Comparison of ENCODE assay signal across 17 cellular contexts in genomic region chr6:1574083-1574761, GRCh38. TPM values are rescaled to one million over a fixed set of nuclear protein-coding genes. Genes with fewer than 3 reads are reported as not detected.
A peak's percentile ranks its signal among the peaks of the same experiment; 100 is the strongest.
DNase-seq lines count a peak whose midpoint lies in the region; ATAC-seq and TF ChIP-seq lines count a peak whose summit lies in the region.
"Had no signal": no experiment of that assay in that cellular context is flagged by ENCODE, and none has a peak within 500 bp of the region (broad histone marks: within the 10 kb centered on the region; RNA-seq: fewer than 3 reads in every experiment).

No MANE protein-coding gene starts in this region.

- intact Hi-C loops in heart left ventricle (cut with DNase I), result no loop called here
- intact Hi-C loops in cardiac septum (cut with DNase I), result no loop called here
- intact Hi-C loops in esophagus muscularis mucosa (cut with DNase I), result no loop called here
- intact Hi-C loops in aorta (cut with DNase I), result no loop called here

- H3K27ac ChIP-seq in heart left ventricle, result no peak overlapping the region
- H3K27ac ChIP-seq in esophagus muscularis mucosa (replicated peaks in 1 of 4), result peak overlapping the region in 2 of 4 donors; percentile 56 to 71
- H3K27ac ChIP-seq in neural progenitor cell, result no peak overlapping the region
- H3K27ac ChIP-seq in aorta (ENCODE audit: low read depth in 1 of 2, low read length in 2 of 2), result peak overlapping the region; percentile 39 to 64
- H3K27ac ChIP-seq: brain microvascular endothelial cell had no signal

- no peaks in the 10 kb centered on the region for H3K27me3 ChIP-seq in heart left ventricle
- no peaks in the 10 kb centered on the region for H3K27me3 ChIP-seq in esophagus muscularis mucosa
- H3K27me3 ChIP-seq in neural progenitor cell, result no peaks in the 10 kb centered on the region
- no peaks in the 10 kb centered on the region for H3K27me3 ChIP-seq in aorta (ENCODE audit: control insufficient read depth in 1 of 2, insufficient read depth in 2 of 2, low read length in 1 of 2)
- H3K27me3 ChIP-seq: brain microvascular endothelial cell, pancreas had no signal

- H3K4me1 ChIP-seq in heart left ventricle (peaks cover 0 to 21% (median 0%) of the 10 kb centered on the region in 12 donors), esophagus muscularis mucosa (peaks cover 0 to 31% (median 24%) of the 10 kb centered on the region in 4 donors), neural progenitor cell (peaks cover 15% of the 10 kb centered on the region), aorta (ENCODE audit: control insufficient read depth in 1 of 2, insufficient read depth in 2 of 2, low read length in 2 of 2) (no peaks in the 10 kb centered on the region)
- H3K4me1 ChIP-seq: pancreas had no signal

- H3K4me3 ChIP-seq in heart left ventricle (no peak overlapping the region), esophagus muscularis mucosa (no peak overlapping the region), neural progenitor cell (no peak overlapping the region), aorta (ENCODE audit: low read length in 2 of 2) (no peak overlapping the region)
- H3K4me3 ChIP-seq: pancreas had no signal

- peaks cover 21% of the 10 kb centered on the region for H3K9me3 Mint-ChIP-seq in neural progenitor cell

- peak overlapping the region; percentile 15 for H2AFZ ChIP-seq in neural progenitor cell (replicated peaks)

- no peaks in the 10 kb centered on the region for H3K36me3 Mint-ChIP-seq in neural progenitor cell
- no peaks in the 10 kb centered on the region for H3K36me3 Mint-ChIP-seq in T-helper 17 cell (ENCODE audit: low read depth)

- in situ Hi-C loops in GM13977 (cut with MboI; ENCODE audit: low pct_unique_long_range_greater_than_20kb, low sequenced_read_pairs, unreplicated experiment), result no loop called here

- peaks cover 6% of the 10 kb centered on the region for H3F3A ChIP-seq in neural progenitor cell (ENCODE audit: low read depth)

- DNase-seq in heart left ventricle (no peak), cardiac septum (ENCODE audit: low spot score) (no peak), esophagus muscularis mucosa (ENCODE audit: extremely low spot score) (peak; percentile 89), neural progenitor cell (ENCODE audit: low spot score) (no peak), aorta (peak in 1 of 2 donors; percentile 85), T-helper 17 cell (no peak), DMS153 treated with DMSO at 0.1 percent for 48 hours (lab: John Stamatoyannopoulos, UW; ENCODE audit: unreplicated experiment) (no peak), GM13977 (ENCODE audit: low spot score) (no peak)
- DNase-seq: activated effector memory CD4-positive, alpha-beta T cell treated with Interleukin-2 at 50 U/mL for 16 hours; brain microvascular endothelial cell; effector CD4-positive, alpha-beta T cell; immature natural killer cell; NCI-H146; NCI-H226; pancreas; SK-N-SH; stimulated activated CD4-positive, alpha-beta T cell treated with anti-CD3 and anti-CD28 coated beads, Interleukin-12 subunit alpha, Interleukin-12 subunit beta, amount 100 ng/mL, for 4 hours had no signal

- peak overlapping the region; percentile 47 for H3K4me3 Mint-ChIP-seq in neural progenitor cell
- no peak overlapping the region for H3K4me3 Mint-ChIP-seq in T-helper 17 cell

- no peak overlapping the region for H3K9ac ChIP-seq in neural progenitor cell
- H3K9ac ChIP-seq: SK-N-SH had no signal

- H3K4me2 ChIP-seq in neural progenitor cell, result peak overlapping the region; percentile 2
- H3K4me2 ChIP-seq: SK-N-SH had no signal

- no peaks in the 10 kb centered on the region for H3K79me2 ChIP-seq in neural progenitor cell (ENCODE audit: low read depth)

- TF ChIP-seq POLR2A in heart left ventricle (IDR thresholded peaks at IDR 0.05) (no peak), esophagus muscularis mucosa (IDR thresholded peaks at IDR 0.05; ENCODE audit: low read depth) (no peak)

- 83 to 88% (median 84%) methylated on average over 13 of the region's 13 CpGs for WGBS in heart left ventricle, 4 donors
- WGBS in esophagus muscularis mucosa, result 73% methylated on average over 10 of the region's 13 CpGs
- 20 to 26% methylated on average over 13 of the region's 13 CpGs for WGBS in aorta, 2 donors

- ATAC-seq in heart left ventricle, result peak; percentile 28 to 64 (median 49)
- ATAC-seq in aorta (ENCODE audit: low FRiP score), result peak; percentile 56
- ATAC-seq in T-helper 17 cell, result no peak

- no peak for TF ChIP-seq CTCF in heart left ventricle (IDR thresholded peaks at IDR 0.05)
- TF ChIP-seq CTCF in esophagus muscularis mucosa (IDR thresholded peaks at IDR 0.05), result no peak
- TF ChIP-seq CTCF in neural progenitor cell (IDR thresholded peaks at IDR 0.05), result no peak
- no peak for TF ChIP-seq CTCF in GM13977 (IDR thresholded peaks at IDR 0.05; ENCODE audit: extremely low read depth, insufficient read depth, missing control alignments)

- no peaks in the 10 kb centered on the region for H4K20me1 ChIP-seq in neural progenitor cell (ENCODE audit: low read depth)

- H3K36me3 ChIP-seq in heart left ventricle, result no peaks in the 10 kb centered on the region
- H3K36me3 ChIP-seq in esophagus muscularis mucosa, result no peaks in the 10 kb centered on the region
- H3K36me3 ChIP-seq in neural progenitor cell, result no peaks in the 10 kb centered on the region
- no peaks in the 10 kb centered on the region for H3K36me3 ChIP-seq in aorta (ENCODE audit: control insufficient read depth in 1 of 2, insufficient read depth in 2 of 2, low read length in 1 of 2)
- H3K36me3 ChIP-seq: brain microvascular endothelial cell, pancreas had no signal

- H3K4me1 Mint-ChIP-seq in neural progenitor cell (peaks cover 36% of the 10 kb centered on the region), T-helper 17 cell (no peaks in the 10 kb centered on the region)
- H3K4me1 Mint-ChIP-seq: immature natural killer cell had no signal

- peaks cover 4% of the 10 kb centered on the region for H3K27me3 Mint-ChIP-seq in neural progenitor cell (ENCODE audit: insufficient read depth, low read depth)
- H3K27me3 Mint-ChIP-seq in T-helper 17 cell, result peaks cover 27% of the 10 kb centered on the region

- H3K9me3 ChIP-seq in heart left ventricle, result peaks cover 0 to 31% (median 20%) of the 10 kb centered on the region in 12 donors
- H3K9me3 ChIP-seq in esophagus muscularis mucosa, result peaks cover 0 to 29% (median 12%) of the 10 kb centered on the region in 4 donors
- H3K9me3 ChIP-seq in neural progenitor cell (ENCODE audit: low read depth), result no peaks in the 10 kb centered on the region
- no peaks in the 10 kb centered on the region for H3K9me3 ChIP-seq in aorta (ENCODE audit: control insufficient read depth, low read length)
- H3K9me3 ChIP-seq in T-helper 17 cell (ENCODE audit: control insufficient read depth, low read length, poor library complexity, severe bottlenecking), result peaks cover 3% of the 10 kb centered on the region
- H3K9me3 ChIP-seq: pancreas had no signal

- no peak for TF ChIP-seq EP300 in esophagus muscularis mucosa (IDR thresholded peaks at IDR 0.05)

- H3K27ac Mint-ChIP-seq in neural progenitor cell, result peak overlapping the region; percentile 92
- H3K27ac Mint-ChIP-seq in T-helper 17 cell, result no peak overlapping the region
- H3K27ac Mint-ChIP-seq: immature natural killer cell had no signal

RNA-seq across cellular contexts. Expression of gene FOXC1, which starts 35.5 kb away (rescaled TPM):
- total RNA-seq in heart left ventricle (1 to 10 TPM; 1.8 to 6.3 (median 3.5) TPM), cardiac septum (6.4 TPM), esophagus muscularis mucosa (10 to 100 TPM in 3 of 4 donors, 1 to 10 TPM in 1; 8.7 to 19.7 (median 16.8) TPM), neural progenitor cell (ENCODE audit: low replicate concordance) (0.09 and 0.45 TPM in 2 replicates), aorta (100 to 1,000 TPM in 1 of 2 donors, 10 to 100 TPM in 1; 88.8 to 134 TPM), T-helper 17 cell (under 1 TPM in 1 of 2 donors, not detected in 1; 0.21 TPM)
- polyA plus RNA-seq in heart left ventricle (1 to 10 TPM; 2.1 to 2.9 TPM), aorta (10 to 100 TPM; 18.5 to 52.5 TPM)

Comparison
In these comparisons a context has a peak if more than half of its experiments do, and no peak if none do; other contexts are left out.
1. H3K27ac ChIP-seq: peak in aorta (2 of 2); none in heart left ventricle (0 of 12) and neural progenitor cell (single experiment).
2. RNA of gene FOXC1, which starts 35.5 kb away (total RNA-seq): 88.8 to 134 TPM in aorta; 8.7 to 19.7 TPM in esophagus muscularis mucosa, 6.4 TPM in cardiac septum (single experiment), 1.8 to 6.3 TPM in heart left ventricle, 0.09 to 0.45 TPM in neural progenitor cell and 0.21 TPM in T-helper 17 cell; every median in the first group is over 4 times any median in the second.